15 cellular contexts compared by ENCODE assay signal in genomic region chr3:156614642-156615511, GRCh38. TPM values are rescaled to one million over a fixed set of nuclear protein-coding genes. Genes with fewer than 3 reads are reported as not detected.
DNase-seq lines count a peak whose midpoint lies in the region; ATAC-seq and TF ChIP-seq lines count a peak whose summit lies in the region.
"Had no signal": no experiment of that assay in that cellular context is flagged by ENCODE, and none has a peak within 500 bp of the region (broad histone marks: within the 10 kb centered on the region; RNA-seq: fewer than 3 reads in every experiment).

No MANE protein-coding gene starts in this region.

- no peaks in the 10 kb centered on the region for H3K36me3 ChIP-seq in OCI-LY7 (ENCODE audit: insufficient read depth, low read length)
- H3K36me3 ChIP-seq: neural progenitor cell, tibial artery had no signal

- TF ChIP-seq CTCF in OCI-LY7 (conservative IDR thresholded peaks at IDR 0.05; ENCODE audit: low read length) (no peak), epithelial cell of esophagus (IDR thresholded peaks at IDR 0.05; ENCODE audit: insufficient read depth, low read depth, low read length, missing control alignments) (no peak)

- intact Hi-C loops in activated CD4-positive, alpha-beta T cell treated with anti-CD3 and anti-CD28 coated beads, Interleukin-2, amount 10 ng/mL, durations not matched to agents 24 days and 14 days (cut with micrococcal nuclease) = loop anchor here (1.0 to 2.0 kb wide), 2 partner anchors 9 to 60 kb away; partner anchors contain the start of gene TIPARP
- intact Hi-C loops in OCI-LY7 (cut with micrococcal nuclease; ENCODE audit: unreplicated experiment) = no loop called here

- POLR2A ChIA-PET in OCI-LY7 (lab: Charles Lee) = interaction anchor here (0.6 to 2.0 kb wide), 5 partner anchors 9 to 1430 kb away, joined by 3 to 11 read pairs (median 4); no protein-coding TSS in a partner anchor

- peak; percentile 53 for DNase-seq in activated CD4-positive, alpha-beta T cell treated with anti-CD3 and anti-CD28 coated beads, Interleukin-2, amount 10 ng/mL, durations not matched to agents 24 days and 14 days
- no peak for DNase-seq in activated CD4-positive, alpha-beta T cell treated with anti-CD3 and anti-CD28 coated beads, Interleukin-2, amount 50 U/mL, for 48 hours
- DNase-seq in OCI-LY7 (ENCODE audit: low spot score) = peak; percentile 15
- peak; percentile 69 for DNase-seq in epithelial cell of esophagus (ENCODE audit: low read depth)
- no peak for DNase-seq in stimulated activated effector memory CD8-positive, alpha-beta T cell treated with anti-CD3 and anti-CD28 coated beads, Interleukin-12 subunit alpha, Interleukin-12 subunit beta, amount 100 ng/mL, for 72 hours (ENCODE audit: low spot score in 2 of 2)
- no peak for DNase-seq in NCI-H82 (lab: John Stamatoyannopoulos, UW)
- DNase-seq in occipital lobe (lab: John Stamatoyannopoulos, UW) = no peak
- DNase-seq: cortex of kidney; GDM1; NCI-H526; stimulated activated CD4-positive, alpha-beta T cell treated with anti-CD3 and anti-CD28 coated beads, Interleukin-2, amount 100 ng/mL, for 24 hours; T-helper 1 cell; tibial artery had no signal

- H4K20me1 ChIP-seq in OCI-LY7 (ENCODE audit: insufficient read depth, low read length) = no peaks in the 10 kb centered on the region

- H3K27ac ChIP-seq in OCI-LY7 (ENCODE audit: low read depth, low read length, poor library complexity, severe bottlenecking) = no peak overlapping the region
- H3K27ac ChIP-seq: neural progenitor cell had no signal

- H3K79me2 ChIP-seq in OCI-LY7 (ENCODE audit: insufficient read depth, low read depth, low read length) = no peaks in the 10 kb centered on the region

- no peak overlapping the region for H3K4me2 ChIP-seq in OCI-LY7 (ENCODE audit: low read length)
- H3K4me2 ChIP-seq: neural progenitor cell had no signal

- 0 out of 2 replicates have a peak, but pooled peaks cover 5% of the 10 kb centered on the region for H3K9me2 ChIP-seq in OCI-LY7 (ENCODE audit: insufficient read depth, low read length)

- peaks cover 2% of the 10 kb centered on the region for H3K27me3 Mint-ChIP-seq in activated CD4-positive, alpha-beta T cell treated with anti-CD3 and anti-CD28 coated beads, Interleukin-2, amount 10 ng/mL, durations not matched to agents 24 days and 14 days

- H2AFZ ChIP-seq in OCI-LY7 (ENCODE audit: low read length) = 0 out of 2 replicates have a peak overlapping the region, but pooled peaks have one; percentile 7
- H2AFZ ChIP-seq: neural progenitor cell had no signal

- H3K4me1 Mint-ChIP-seq in activated CD4-positive, alpha-beta T cell treated with anti-CD3 and anti-CD28 coated beads, Interleukin-2, amount 10 ng/mL, durations not matched to agents 24 days and 14 days = peaks cover 23% of the 10 kb centered on the region
- H3K4me1 Mint-ChIP-seq in stimulated activated effector memory CD8-positive, alpha-beta T cell treated with anti-CD3 and anti-CD28 coated beads, Interleukin-12 subunit alpha, Interleukin-12 subunit beta, amount 100 ng/mL, for 72 hours = peaks cover 21% of the 10 kb centered on the region

- H3K36me3 Mint-ChIP-seq in activated CD4-positive, alpha-beta T cell treated with anti-CD3 and anti-CD28 coated beads, Interleukin-2, amount 10 ng/mL, durations not matched to agents 24 days and 14 days (ENCODE audit: low read depth) = no peaks in the 10 kb centered on the region
- no peaks in the 10 kb centered on the region for H3K36me3 Mint-ChIP-seq in stimulated activated effector memory CD8-positive, alpha-beta T cell treated with anti-CD3 and anti-CD28 coated beads, Interleukin-12 subunit alpha, Interleukin-12 subunit beta, amount 100 ng/mL, for 72 hours
- H3K36me3 Mint-ChIP-seq: neural progenitor cell had no signal

- CTCF ChIA-PET in OCI-LY7 (lab: Charles Lee; ENCODE audit: unreplicated experiment) = no interaction called here

- H3K4me3 Mint-ChIP-seq in activated CD4-positive, alpha-beta T cell treated with anti-CD3 and anti-CD28 coated beads, Interleukin-2, amount 10 ng/mL, durations not matched to agents 24 days and 14 days = no peak overlapping the region
- no peak overlapping the region for H3K4me3 Mint-ChIP-seq in stimulated activated effector memory CD8-positive, alpha-beta T cell treated with anti-CD3 and anti-CD28 coated beads, Interleukin-12 subunit alpha, Interleukin-12 subunit beta, amount 100 ng/mL, for 72 hours
- H3K4me3 Mint-ChIP-seq: neural progenitor cell had no signal

- H3K4me1 ChIP-seq in OCI-LY7 (ENCODE audit: insufficient read depth, low read length, poor library complexity, severe bottlenecking) = no peaks in the 10 kb centered on the region

- H3K9me3 Mint-ChIP-seq in activated CD4-positive, alpha-beta T cell treated with anti-CD3 and anti-CD28 coated beads, Interleukin-2, amount 10 ng/mL, durations not matched to agents 24 days and 14 days = no peaks in the 10 kb centered on the region
- H3K9me3 Mint-ChIP-seq in stimulated activated effector memory CD8-positive, alpha-beta T cell treated with anti-CD3 and anti-CD28 coated beads, Interleukin-12 subunit alpha, Interleukin-12 subunit beta, amount 100 ng/mL, for 72 hours = no peaks in the 10 kb centered on the region
- H3K9me3 Mint-ChIP-seq: neural progenitor cell had no signal

- ATAC-seq in stimulated activated effector memory CD8-positive, alpha-beta T cell treated with anti-CD3 and anti-CD28 coated beads, Interleukin-12 subunit alpha, Interleukin-12 subunit beta, amount 100 ng/mL, for 72 hours = peak; percentile 50
- ATAC-seq in HG03097 (IDR thresholded peaks at IDR 0.05; ENCODE audit: low FRiP score, unreplicated experiment) = no peak

- peak overlapping the region; percentile 13 for H3K27ac Mint-ChIP-seq in activated CD4-positive, alpha-beta T cell treated with anti-CD3 and anti-CD28 coated beads, Interleukin-2, amount 10 ng/mL, durations not matched to agents 24 days and 14 days
- H3K27ac Mint-ChIP-seq in stimulated activated effector memory CD8-positive, alpha-beta T cell treated with anti-CD3 and anti-CD28 coated beads, Interleukin-12 subunit alpha, Interleukin-12 subunit beta, amount 100 ng/mL, for 72 hours = no peak overlapping the region
- H3K27ac Mint-ChIP-seq: neural progenitor cell had no signal

- no peak overlapping the region for H3K4me3 ChIP-seq in OCI-LY7 (ENCODE audit: low read depth, low read length, poor library complexity, severe bottlenecking)
- H3K4me3 ChIP-seq in epithelial cell of esophagus (ENCODE audit: low read length) = no peak overlapping the region
- H3K4me3 ChIP-seq: neural progenitor cell, tibial artery had no signal

- H3K9me3 ChIP-seq in OCI-LY7 (ENCODE audit: low read length) = peaks cover 5% of the 10 kb centered on the region; the same call in 1 of the 2 replicates
- H3K9me3 ChIP-seq: tibial artery had no signal

- no TSS peak for BruUV-seq in OCI-LY7 (replicated peaks; lab: Mats Ljungman, UMichigan)

RNA-seq across cellular contexts. Expression of gene TIPARP, which starts 59.5 kb away (rescaled TPM):
- total RNA-seq in activated CD4-positive, alpha-beta T cell treated with anti-CD3 and anti-CD28 coated beads, Interleukin-2, amount 10 ng/mL, durations not matched to agents 24 days and 14 days = 17.7 and 18.7 TPM in 2 replicates
- total RNA-seq in OCI-LY7 (2014; rRNA removed; shearing (Covaris generic)) = 9.7 and 10.0 TPM in 2 replicates
- total RNA-seq in OCI-LY7 (2022) = 13.4 and 14.8 TPM in 2 replicates
- 34.0 TPM for total RNA-seq in occipital lobe

RNA-seq across cellular contexts. Expression of gene SSR3, which starts 60.0 kb away (rescaled TPM):
- total RNA-seq in activated CD4-positive, alpha-beta T cell treated with anti-CD3 and anti-CD28 coated beads, Interleukin-2, amount 10 ng/mL, durations not matched to agents 24 days and 14 days = 151 and 153 TPM in 2 replicates
- 61.2 and 63.3 TPM in 2 replicates for total RNA-seq in OCI-LY7 (2014; rRNA removed; shearing (Covaris generic))
- total RNA-seq in OCI-LY7 (2022) (145 and 158 TPM in 2 replicates), occipital lobe (101 TPM)

Comparison
In these comparisons a context has a peak if more than half of its experiments do, and no peak if none do; other contexts are left out.
1. DNase-seq: peak in activated CD4-positive, alpha-beta T cell treated with anti-CD3 and anti-CD28 coated beads, Interleukin-2, amount 10 ng/mL, durations not matched to agents 24 days and 14 days (single experiment), OCI-LY7 (single experiment) and epithelial cell of esophagus (single experiment); none in activated CD4-positive, alpha-beta T cell treated with anti-CD3 and anti-CD28 coated beads, Interleukin-2, amount 50 U/mL, for 48 hours (0 of 2), stimulated activated effector memory CD8-positive, alpha-beta T cell treated with anti-CD3 and anti-CD28 coated beads, Interleukin-12 subunit alpha, Interleukin-12 subunit beta, amount 100 ng/mL, for 72 hours (0 of 2), NCI-H82 (single experiment) and occipital lobe (single experiment).